In genomic region chr5:143004361-143004802, GRCh38 we compare ENCODE assay signal across 13 cellular contexts.
A peak's percentile ranks its signal among the peaks of the same experiment; 100 is the strongest.
DNase-seq lines count a peak whose midpoint lies in the region; ATAC-seq and TF ChIP-seq lines count a peak whose summit lies in the region.
"Had no signal": no experiment of that assay in that cellular context is flagged by ENCODE, and none has a peak within 500 bp of the region (broad histone marks: within the 10 kb centered on the region; RNA-seq: fewer than 3 reads in every experiment).

No MANE protein-coding gene starts in this region.

- H3K27ac Mint-ChIP-seq in activated naive CD4-positive, alpha-beta T cell treated with anti-CD3 and anti-CD28 coated beads, Interleukin-2, amount 50 U/mL, for 72 hours, result peak overlapping the region; percentile 30 to 48

- H3K9ac ChIP-seq in subcutaneous abdominal adipose tissue (ENCODE audit: low read length in 5 of 5), result no peak overlapping the region

- H3K9me3 Mint-ChIP-seq in activated naive CD4-positive, alpha-beta T cell treated with anti-CD3 and anti-CD28 coated beads, Interleukin-2, amount 50 U/mL, for 72 hours, result peaks cover 0 to 4% of the 10 kb centered on the region in 2 donors

- H3K4me3 ChIP-seq in heart right ventricle (no peak overlapping the region), subcutaneous abdominal adipose tissue (ENCODE audit: low read depth in 1 of 5, low read length in 5 of 5) (no peak overlapping the region)

- DNase-seq in heart right ventricle (no peak), Right ventricle myocardium superior (no peak), NCI-H345 treated with DMSO at 0.1 percent for 48 hours (lab: John Stamatoyannopoulos, UW; ENCODE audit: unreplicated experiment) (no peak), HUDEP-2 (lab: John Stamatoyannopoulos, UW; ENCODE audit: unreplicated experiment in 76 of 76) (no peak)
- DNase-seq in activated naive CD4-positive, alpha-beta T cell treated with anti-CD3 and anti-CD28 coated beads, Interleukin-2, amount 50 U/mL, for 72 hours (ENCODE audit: low spot score in 2 of 2), result no peak
- DNase-seq in effector CD8-positive, alpha-beta T cell (lab: John Stamatoyannopoulos, UW), result no peak
- DNase-seq: activated effector memory CD4-positive, alpha-beta T cell treated with Interleukin-2 at 50 U/mL for 16 hours; AML-193; NCI-H2081; stimulated activated CD4-positive, alpha-beta T cell treated with anti-CD3 and anti-CD28 coated beads, Interleukin-2, amount 100 ng/mL, for 24 hours had no signal

- TF ChIP-seq CTCF in heart right ventricle (IDR thresholded peaks at IDR 0.05), result no peak

- ATAC-seq in heart right ventricle (no peak), Right ventricle myocardium superior (ENCODE audit: poor library complexity) (no peak), HG02973 (IDR thresholded peaks at IDR 0.05; ENCODE audit: unreplicated experiment) (peak; percentile 34)
- peak in 1 of 2 donors; percentile 1 for ATAC-seq in activated naive CD4-positive, alpha-beta T cell treated with anti-CD3 and anti-CD28 coated beads, Interleukin-2, amount 50 U/mL, for 72 hours

- H3K4me1 ChIP-seq in heart right ventricle (peaks cover 13 to 87% (median 74%) of the 10 kb centered on the region in 9 donors), subcutaneous abdominal adipose tissue (ENCODE audit: control insufficient read depth in 5 of 5, insufficient read depth in 5 of 5, low read length in 5 of 5) (peaks cover 14 to 68% (median 65%) of the 10 kb centered on the region in 5 donors)

- intact Hi-C loops in heart right ventricle (cut with DNase I) (loop anchor here in 7 of 10 donors (5.0 to 10.0 kb wide), 8 partner anchors 50 to 830 kb away; partner anchors contain the start of gene NR3C1 (in 2 of the 7)), Right ventricle myocardium superior (cut with DNase I) (loop anchor here (10.0 kb wide), 1 partner anchor 400 kb away; the partner anchor contains the start of gene NR3C1)

- H3K27ac ChIP-seq in heart right ventricle (peak overlapping the region in 7 of 10 donors; percentile 15 to 90 (median 82)), subcutaneous abdominal adipose tissue (ENCODE audit: low read depth, low read length) (peak overlapping the region; percentile 90)
- H3K27ac ChIP-seq: HL-60 had no signal

- no peaks in the 10 kb centered on the region for H3K9me3 ChIP-seq in heart right ventricle
- H3K9me3 ChIP-seq in subcutaneous abdominal adipose tissue (ENCODE audit: control insufficient read depth in 5 of 5, low read length in 5 of 5), result no peaks in the 10 kb centered on the region

- H3K36me3 ChIP-seq in heart right ventricle (no peaks in the 10 kb centered on the region), subcutaneous abdominal adipose tissue (ENCODE audit: control insufficient read depth in 5 of 5, insufficient read depth in 5 of 5, low read length in 5 of 5) (no peaks in the 10 kb centered on the region)

- H3K27me3 ChIP-seq in heart right ventricle (no peaks in the 10 kb centered on the region), subcutaneous abdominal adipose tissue (ENCODE audit: control insufficient read depth in 5 of 5, insufficient read depth in 4 of 5, low read length in 5 of 5) (peaks cover 0 to 3% (median 0%) of the 10 kb centered on the region in 5 donors)

- H3K36me3 Mint-ChIP-seq in activated naive CD4-positive, alpha-beta T cell treated with anti-CD3 and anti-CD28 coated beads, Interleukin-2, amount 50 U/mL, for 72 hours, result peaks cover 0 to 20% of the 10 kb centered on the region in 2 donors

- 65 to 73% methylated on average over 3 of the region's 3 CpGs for WGBS in heart right ventricle, 2 donors
